In the genomic region with DNA sequence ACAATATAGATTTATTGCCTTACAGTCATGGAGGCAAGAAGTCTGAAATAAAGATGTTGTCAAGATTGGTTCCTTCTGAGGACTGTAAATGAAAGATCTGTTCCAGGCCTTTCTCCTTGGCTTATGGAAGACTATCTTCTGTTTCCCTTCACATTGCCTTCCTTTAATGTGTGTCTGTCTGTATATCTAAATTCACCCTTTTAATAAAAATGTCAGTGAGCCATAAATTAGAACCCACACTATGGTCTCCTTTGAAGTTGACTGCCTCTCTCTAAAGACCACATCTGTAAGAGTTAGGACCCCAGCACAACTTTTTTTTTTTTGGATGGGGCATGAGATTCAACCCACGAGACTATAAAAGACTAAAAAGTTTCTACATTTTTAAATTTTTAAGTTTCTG, we compare ENCODE assay signal across 16 cellular contexts.
DNase-seq lines count a peak whose midpoint lies in the region; ATAC-seq, FAIRE-seq and TF ChIP-seq lines count a peak whose summit lies in the region.
"Had no signal": no experiment of that assay in that cellular context is flagged by ENCODE, and none has a peak within 500 bp of the region (broad histone marks: within the 10 kb centered on the region; RNA-seq: fewer than 3 reads in every experiment).

No MANE protein-coding gene starts in this region.

- peak overlapping the region; percentile 45 for H3K27ac Mint-ChIP-seq in neural crest cell (ENCODE audit: unreplicated experiment)
- no peak overlapping the region for H3K27ac Mint-ChIP-seq in stimulated activated naive B cell treated with anti-CD40 and anti-IgM and Interleukin-4, amounts not matched to agents 10 μg/mL and 1 μg/mL and 100 μg/mL, for 72 hours
- H3K27ac Mint-ChIP-seq: CD14-positive monocyte; CD4-positive, alpha-beta memory T cell had no signal

- peak; percentile 24 for FAIRE-seq in endothelial cell of umbilical vein (lab: Jason Lieb, UNC)
- FAIRE-seq: A204.1 had no signal

- no peaks in the 10 kb centered on the region for H4K20me1 ChIP-seq in endothelial cell of umbilical vein (replicated peaks; ENCODE audit: control insufficient read depth, extremely low read depth, insufficient read depth, low read length)

- DNase-seq in HEK293T (ENCODE audit: extremely low spot score) (no peak), endothelial cell of umbilical vein (ENCODE audit: low read depth, low spot score) (no peak), neural crest cell (ENCODE audit: low read depth, low spot score) (no peak), C1 segment of cervical spinal cord (lab: John Stamatoyannopoulos, UW) (no peak), AG08396 (ENCODE audit: low spot score) (no peak)
- no peak for DNase-seq in stimulated activated naive B cell treated with anti-CD40 and anti-IgM and Interleukin-4, amounts not matched to agents 10 μg/mL and 1 μg/mL and 100 μg/mL, for 72 hours
- DNase-seq: ACHN; AML-193; CD4-positive, alpha-beta memory T cell; DMS79 treated with DMSO at 0.1 percent for 48 hours; GF-D8 had no signal

- H3K79me2 ChIP-seq in endothelial cell of umbilical vein (ENCODE audit: control insufficient read depth, insufficient read depth, low read length) = no peaks in the 10 kb centered on the region

- no peaks in the 10 kb centered on the region for H3K9me1 ChIP-seq in endothelial cell of umbilical vein (replicated peaks; ENCODE audit: control insufficient read depth, extremely low read depth, insufficient read depth, low read length)

- H3K27me3 ChIP-seq in endothelial cell of umbilical vein (ENCODE audit: control insufficient read depth in 2 of 2, insufficient read depth in 2 of 2, low read length in 2 of 2) = no peaks in the 10 kb centered on the region

- dilution Hi-C loops in endothelial cell of umbilical vein (cut with MboI; ENCODE audit: extremely low pct_ligation_motif_present, low sequenced_read_pairs) = no loop called here

- no peak for TF ChIP-seq POLR2A in endothelial cell of umbilical vein (IDR thresholded peaks at IDR 0.05; ENCODE audit: low read depth, low read length)

- intact Hi-C loops in endothelial cell of umbilical vein (cut with micrococcal nuclease) = no loop called here

- no peak for TF ChIP-seq CTCF in endothelial cell of umbilical vein (IDR thresholded peaks at IDR 0.05; ENCODE audit: extremely low read depth in 1 of 2, insufficient read depth in 1 of 2, low read depth in 1 of 2, low read length in 2 of 2)
- no peak for TF ChIP-seq CTCF in neural crest cell (conservative IDR thresholded peaks at IDR 0.05)

- H3K27ac ChIP-seq in endothelial cell of umbilical vein (ENCODE audit: insufficient read depth, low read depth, low read length) = no peak overlapping the region
- H3K27ac ChIP-seq: KMS-11 had no signal

- no peaks in the 10 kb centered on the region for H3K27me3 Mint-ChIP-seq in neural crest cell (ENCODE audit: low read depth)
- H3K27me3 Mint-ChIP-seq in stimulated activated naive B cell treated with anti-CD40 and anti-IgM and Interleukin-4, amounts not matched to agents 10 μg/mL and 1 μg/mL and 100 μg/mL, for 72 hours = no peaks in the 10 kb centered on the region
- H3K27me3 Mint-ChIP-seq: CD4-positive, alpha-beta memory T cell had no signal

- POLR2A ChIA-PET in HEK293T (lab: Yijun Ruan, JAX) (no interaction called here), endothelial cell of umbilical vein (lab: Charles Lee) (no interaction called here)

- H3K36me3 Mint-ChIP-seq in neural crest cell (ENCODE audit: low read depth) = peaks cover 15% of the 10 kb centered on the region
- no peaks in the 10 kb centered on the region for H3K36me3 Mint-ChIP-seq in stimulated activated naive B cell treated with anti-CD40 and anti-IgM and Interleukin-4, amounts not matched to agents 10 μg/mL and 1 μg/mL and 100 μg/mL, for 72 hours
- H3K36me3 Mint-ChIP-seq: CD14-positive monocyte; CD4-positive, alpha-beta memory T cell had no signal

- no peak overlapping the region for H3K4me2 ChIP-seq in endothelial cell of umbilical vein (ENCODE audit: insufficient read depth, low read length)
- H3K4me2 ChIP-seq: KMS-11 had no signal

- no peaks in the 10 kb centered on the region for H3K9me3 Mint-ChIP-seq in neural crest cell
- H3K9me3 Mint-ChIP-seq in stimulated activated naive B cell treated with anti-CD40 and anti-IgM and Interleukin-4, amounts not matched to agents 10 μg/mL and 1 μg/mL and 100 μg/mL, for 72 hours = no peaks in the 10 kb centered on the region

- ATAC-seq in stimulated activated naive B cell treated with anti-CD40 and anti-IgM and Interleukin-4, amounts not matched to agents 10 μg/mL and 1 μg/mL and 100 μg/mL, for 72 hours (replicated peaks) = no peak
- ATAC-seq in GM18498 (IDR thresholded peaks at IDR 0.05; ENCODE audit: unreplicated experiment) = no peak

- no peaks in the 10 kb centered on the region for H3K36me3 ChIP-seq in endothelial cell of umbilical vein (ENCODE audit: control insufficient read depth in 2 of 2, extremely low read depth in 1 of 2, insufficient read depth in 2 of 2, low read length in 2 of 2)
- H3K36me3 ChIP-seq: HAP-1 had no signal

- H2AFZ ChIP-seq in endothelial cell of umbilical vein (ENCODE audit: low read depth, low read length) = no peak overlapping the region

- H3K4me3 ChIP-seq in endothelial cell of umbilical vein (replicated peaks in 1 of 3; ENCODE audit: insufficient read depth in 1 of 3, low read depth in 1 of 3, low read length in 3 of 3) = no peak overlapping the region
- H3K4me3 ChIP-seq: HAP-1 had no signal

- CTCF ChIA-PET in HEK293T (lab: Yijun Ruan, JAX) (no interaction called here), endothelial cell of umbilical vein (lab: Charles Lee) (interaction anchor here (10.2 kb wide), 1 partner anchor 155 kb away, joined by 377 read pairs; no protein-coding TSS in a partner anchor)

- no peak overlapping the region for H3K4me3 Mint-ChIP-seq in neural crest cell
- no peak overlapping the region for H3K4me3 Mint-ChIP-seq in stimulated activated naive B cell treated with anti-CD40 and anti-IgM and Interleukin-4, amounts not matched to agents 10 μg/mL and 1 μg/mL and 100 μg/mL, for 72 hours
- H3K4me3 Mint-ChIP-seq: CD14-positive monocyte; CD4-positive, alpha-beta memory T cell had no signal

- no TSS peak for BruUV-seq in endothelial cell of umbilical vein (replicated peaks; lab: Mats Ljungman, UMichigan)

- no peak overlapping the region for H3K9ac ChIP-seq in endothelial cell of umbilical vein (replicated peaks; ENCODE audit: extremely low read depth, insufficient read depth, low read length)
- H3K9ac ChIP-seq: KMS-11 had no signal

- H3K4me1 Mint-ChIP-seq in neural crest cell = peaks cover 8% of the 10 kb centered on the region
- no peaks in the 10 kb centered on the region for H3K4me1 Mint-ChIP-seq in stimulated activated naive B cell treated with anti-CD40 and anti-IgM and Interleukin-4, amounts not matched to agents 10 μg/mL and 1 μg/mL and 100 μg/mL, for 72 hours
- H3K4me1 Mint-ChIP-seq: CD14-positive monocyte; CD4-positive, alpha-beta memory T cell had no signal

- H3K9me3 ChIP-seq in endothelial cell of umbilical vein (replicated peaks; ENCODE audit: control insufficient read depth, insufficient read depth, low read length) = no peaks in the 10 kb centered on the region
- H3K9me3 ChIP-seq: HAP-1 had no signal

- H3K4me1 ChIP-seq in endothelial cell of umbilical vein (ENCODE audit: control insufficient read depth, extremely low read depth, insufficient read depth, low read length) = no peaks in the 10 kb centered on the region

TF ChIP-seq in HEK293T, 16 proteins besides CTCF, POLR2A, EP300 and RAD21:
- TF ChIP-seq TARDBP (IDR thresholded peaks at IDR 0.05) = no peak
- TF ChIP-seq, protein P1, sequence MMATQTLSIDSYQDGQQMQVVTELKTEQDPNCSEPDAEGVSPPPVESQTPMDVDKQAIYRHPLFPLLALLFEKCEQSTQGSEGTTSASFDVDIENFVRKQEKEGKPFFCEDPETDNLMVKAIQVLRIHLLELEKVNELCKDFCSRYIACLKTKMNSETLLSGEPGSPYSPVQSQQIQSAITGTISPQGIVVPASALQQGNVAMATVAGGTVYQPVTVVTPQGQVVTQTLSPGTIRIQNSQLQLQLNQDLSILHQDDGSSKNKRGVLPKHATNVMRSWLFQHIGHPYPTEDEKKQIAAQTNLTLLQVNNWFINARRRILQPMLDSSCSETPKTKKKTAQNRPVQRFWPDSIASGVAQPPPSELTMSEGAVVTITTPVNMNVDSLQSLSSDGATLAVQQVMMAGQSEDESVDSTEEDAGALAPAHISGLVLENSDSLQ (IDR thresholded peaks at IDR 0.05) = peak; percentile 68

TF ChIP-seq in endothelial cell of umbilical vein, 7 proteins besides CTCF, POLR2A, EP300 and RAD21:
- TF ChIP-seq JUN (IDR thresholded peaks at IDR 0.05; ENCODE audit: borderline replicate concordance, insufficient read depth, insufficient read length, low read depth) = no peak
- no peak for TF ChIP-seq MYC (IDR thresholded peaks at IDR 0.05; ENCODE audit: low read depth, low read length)
- no peak for TF ChIP-seq FOS (IDR thresholded peaks at IDR 0.05; ENCODE audit: borderline replicate concordance, insufficient read depth, low read length)
